Comparison of ENCODE assay signal across 12 cellular contexts in the genomic region with DNA sequence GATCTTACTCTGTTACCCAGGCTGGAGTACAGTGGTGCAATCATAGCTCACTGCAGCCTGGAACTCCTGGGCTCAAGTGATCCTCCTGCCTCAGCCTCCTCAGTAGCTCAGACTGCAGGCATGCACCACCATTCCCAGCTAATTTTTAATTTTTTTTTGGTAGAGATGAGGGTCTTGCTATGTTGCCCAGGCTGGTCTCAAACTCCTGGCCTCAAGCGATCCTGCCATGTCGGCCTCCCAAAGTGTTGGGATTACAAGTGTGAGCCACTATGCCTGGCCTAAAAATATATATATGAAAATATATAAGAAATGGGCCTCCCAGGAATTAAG. TPM values are rescaled to one million over a fixed set of nuclear protein-coding genes. Genes with fewer than 3 reads are reported as not detected.
A peak's percentile ranks its signal among the peaks of the same experiment; 100 is the strongest.
DNase-seq lines count a peak whose midpoint lies in the region; ATAC-seq, FAIRE-seq and TF ChIP-seq lines count a peak whose summit lies in the region.
"Not testable (repeated sequence)": the region's sequence is repeated elsewhere in the genome, so short reads cannot be mapped to it uniquely, and the experiment has no call there.
"Had no signal": no experiment of that assay in that cellular context is flagged by ENCODE, and none has a peak within 500 bp of the region (broad histone marks: within the 10 kb centered on the region; RNA-seq: fewer than 3 reads in every experiment).

No MANE protein-coding gene starts in this region.

- H3K4me3 ChIP-seq in ACC112 (ENCODE audit: low read depth, low read length); DND-41 (ENCODE audit: low read depth in 1 of 2, low read length in 2 of 2); Loucy (ENCODE audit: low read length, poor library complexity, severe bottlenecking); Panc1 (ENCODE audit: low read depth in 2 of 2, low read length in 2 of 2); K562: not testable (repeated sequence)
- peak overlapping the region in 1 of 3 experiments; percentile 18; a peak in 1 of 6 replicates for H3K4me3 ChIP-seq in HepG2 (replicated peaks in 1 of 3; ENCODE audit: insufficient read depth in 1 of 3, low read depth in 2 of 3, low read length in 3 of 3)

- DNase-seq in DND-41; Panc1 (ENCODE audit: low read depth, low spot score); K562 (ENCODE audit: extremely low read depth in 1 of 4, low spot score in 3 of 4); HepG2 (ENCODE audit: low spot score); stimulated activated effector memory CD8-positive, alpha-beta T cell treated with anti-CD3 and anti-CD28 coated beads, Interleukin-12 subunit alpha, Interleukin-12 subunit beta, amount 100 ng/mL, for 72 hours (ENCODE audit: low spot score in 2 of 2): not testable (repeated sequence)

- not testable (repeated sequence) for H3F3A ChIP-seq in Loucy (ENCODE audit: low read depth)

- H3K4me1 Mint-ChIP-seq in stimulated activated effector memory CD8-positive, alpha-beta T cell treated with anti-CD3 and anti-CD28 coated beads, Interleukin-12 subunit alpha, Interleukin-12 subunit beta, amount 100 ng/mL, for 72 hours: not testable (repeated sequence)

- intact Hi-C loops in Panc1 (cut with micrococcal nuclease; ENCODE audit: unreplicated experiment); K562 (cut with micrococcal nuclease): not testable (repeated sequence)
- intact Hi-C loops in HepG2 (cut with micrococcal nuclease; ENCODE audit: unreplicated experiment): loop anchor here (1.0 to 5.0 kb wide), 3 partner anchors 17 to 720 kb away; a partner anchor contains a TSS

- WGBS in K562 (ENCODE audit: insufficient coverage, low coverage, missing lambda C conversion rate): 89% methylated on average over 2 of the region's 2 CpGs
- 54% methylated on average over 2 of the region's 2 CpGs for WGBS in HepG2 (ENCODE audit: low lambda C conversion rate)

- not testable (repeated sequence) for TF ChIP-seq RAD21 in K562 (CRISPR knock-in tag; conservative IDR thresholded peaks at IDR 0.05 in 1 of 2, IDR thresholded peaks at IDR 0.05 in 1 of 2); HepG2 (CRISPR knock-in tag; IDR thresholded peaks at IDR 0.05)

- not testable (repeated sequence) for H3K9me1 ChIP-seq in K562 (ENCODE audit: control insufficient read depth, insufficient read depth, low read length)

- not testable (repeated sequence) for ATAC-seq in DND-41 (ENCODE audit: insufficient read depth, low read depth); Panc1; K562; HepG2; stimulated activated effector memory CD8-positive, alpha-beta T cell treated with anti-CD3 and anti-CD28 coated beads, Interleukin-12 subunit alpha, Interleukin-12 subunit beta, amount 100 ng/mL, for 72 hours

- in situ Hi-C loops in Panc1 (cut with HindIII; ENCODE audit: low pct_unique_long_range_greater_than_20kb, low sequenced_read_pairs); K562 (cut with MboI); HepG2 (cut with HindIII; ENCODE audit: extremely low pct_ligation_motif_present, low pct_unique_long_range_greater_than_20kb): not testable (repeated sequence)

- CTCF ChIA-PET in Panc1 (lab: Charles Lee); K562 (lab: Yijun Ruan, JAX; ENCODE audit: low intra/inter-chr PET ratio); HepG2 (lab: Yijun Ruan, JAX; ENCODE audit: low intra/inter-chr PET ratio, low total read pairs): not testable (repeated sequence)

- H2AFZ ChIP-seq in ACC112 (ENCODE audit: low read length, unreplicated experiment) (peak overlapping the region; percentile 70), DND-41 (ENCODE audit: low read depth, low read length) (peak overlapping the region; percentile 12; the same call in 1 of the 2 replicates), Loucy (ENCODE audit: low read length) (peak overlapping the region; percentile 91), K562 (ENCODE audit: low read depth, low read length) (peak overlapping the region; percentile 85)
- H2AFZ ChIP-seq in HepG2 (ENCODE audit: low read length): not testable (repeated sequence)

- BruUV-seq in Panc1 (replicated peaks; lab: Mats Ljungman, UMichigan); K562 (replicated peaks; lab: Mats Ljungman, UMichigan); HepG2 (replicated peaks; lab: Mats Ljungman, UMichigan): not testable (repeated sequence)

- not testable (repeated sequence) for H3K9me2 ChIP-seq in Loucy (replicated peaks; ENCODE audit: low read depth, low read length)

- not testable (repeated sequence) for H3K79me2 ChIP-seq in ACC112 (ENCODE audit: control insufficient read depth, insufficient read depth, low read length, unreplicated experiment); DND-41 (ENCODE audit: insufficient read depth, low read length); Loucy (ENCODE audit: insufficient read depth, low read length); K562 (ENCODE audit: control insufficient read depth, insufficient read depth, low read length)
- peaks cover 36% of the 10 kb centered on the region for H3K79me2 ChIP-seq in HepG2 (ENCODE audit: insufficient read depth, low read length)

- not testable (repeated sequence) for H3K4me3 Mint-ChIP-seq in stimulated activated effector memory CD8-positive, alpha-beta T cell treated with anti-CD3 and anti-CD28 coated beads, Interleukin-12 subunit alpha, Interleukin-12 subunit beta, amount 100 ng/mL, for 72 hours

- FAIRE-seq in K562 (lab: Jason Lieb, UNC); HepG2 (lab: Jason Lieb, UNC): not testable (repeated sequence)

- TF ChIP-seq POLR2A in K562 (conservative IDR thresholded peaks at IDR 0.05); HepG2 (IDR thresholded peaks at IDR 0.05; ENCODE audit: insufficient read depth in 1 of 2, low read depth in 2 of 2, low read length in 2 of 2): not testable (repeated sequence)

- not testable (repeated sequence) for H3K9me3 ChIP-seq in DND-41 (ENCODE audit: insufficient read depth, low read length, severe bottlenecking); Loucy (ENCODE audit: insufficient read depth, low read depth, low read length); Panc1 (ENCODE audit: control insufficient read depth, insufficient read depth, low read depth, low read length); K562 (replicated peaks; ENCODE audit: control insufficient read depth, insufficient read depth, low read depth, low read length); HepG2 (ENCODE audit: low read length)

- not testable (repeated sequence) for H3K27me3 ChIP-seq in ACC112 (ENCODE audit: insufficient read depth, low read length); DND-41 (ENCODE audit: insufficient read depth, low read length, poor library complexity); Loucy (ENCODE audit: insufficient read depth, low read length, poor library complexity, severe bottlenecking); Panc1 (ENCODE audit: control insufficient read depth, insufficient read depth, low read length); K562 (ENCODE audit: control insufficient read depth in 2 of 2, insufficient read depth in 2 of 2, low read length in 2 of 2); HepG2 (ENCODE audit: control insufficient read depth in 1 of 2, insufficient read depth in 2 of 2, low read length in 2 of 2)

- H3K4me2 ChIP-seq in DND-41 (ENCODE audit: insufficient read depth, low read length); Loucy (ENCODE audit: low read depth, low read length, poor library complexity, severe bottlenecking); K562 (ENCODE audit: insufficient read depth, low read length): not testable (repeated sequence)
- peak overlapping the region; percentile 94 for H3K4me2 ChIP-seq in HepG2 (ENCODE audit: low read depth, low read length)

- POLR2A ChIA-PET in Panc1 (lab: Charles Lee): not testable (repeated sequence)
- POLR2A ChIA-PET in K562 (lab: Yijun Ruan, JAX) (interaction anchor here (0.5 to 1.1 kb wide), 3 partner anchors 13 to 1396 kb away, joined by 3 read pairs; no protein-coding TSS in a partner anchor), HepG2 (lab: Yijun Ruan, JAX) (interaction anchor here (3.1 to 12.3 kb wide), 4 partner anchors 11 to 43 kb away, joined by 22 to 272 read pairs (median 56); a partner anchor contains a TSS)

- H3K36me3 Mint-ChIP-seq in stimulated activated effector memory CD8-positive, alpha-beta T cell treated with anti-CD3 and anti-CD28 coated beads, Interleukin-12 subunit alpha, Interleukin-12 subunit beta, amount 100 ng/mL, for 72 hours: not testable (repeated sequence)

- TF ChIP-seq CTCF in DND-41 (IDR thresholded peaks at IDR 0.05; ENCODE audit: borderline replicate concordance, extremely low read depth, low read length, poor library complexity, severe bottlenecking); Loucy (conservative IDR thresholded peaks at IDR 0.05; ENCODE audit: low read length); Panc1 (IDR thresholded peaks at IDR 0.05); K562 (IDR thresholded peaks at IDR 0.05 in 2 of 3, conservative IDR thresholded peaks at IDR 0.05 in 1 of 3; ENCODE audit: insufficient read depth in 2 of 3, low read depth in 1 of 3, low read length in 3 of 3); HepG2 (CRISPR knock-in tag; IDR thresholded peaks at IDR 0.05): not testable (repeated sequence)

- not testable (repeated sequence) for H3K9ac ChIP-seq in DND-41 (ENCODE audit: low read depth, low read length); Loucy (ENCODE audit: low read depth, low read length, poor library complexity, severe bottlenecking)
- H3K9ac ChIP-seq in K562 (ENCODE audit: insufficient read depth in 1 of 2, low read depth in 2 of 2, low read length in 2 of 2): peak overlapping the region in 1 of 2 experiments; percentile 75; a peak in 1 of 4 replicates
- peak overlapping the region; percentile 43; the same call in 1 of the 2 replicates for H3K9ac ChIP-seq in HepG2 (ENCODE audit: insufficient read depth, low read depth, low read length)

- H3K4me1 ChIP-seq in ACC112 (ENCODE audit: control insufficient read depth, insufficient read depth, low read length, unreplicated experiment) (peaks cover 20% of the 10 kb centered on the region), Loucy (ENCODE audit: insufficient read depth, low read length, poor library complexity, severe bottlenecking) (peaks cover 11% of the 10 kb centered on the region), Panc1 (ENCODE audit: control insufficient read depth, insufficient read depth, low read length) (peaks cover 14% of the 10 kb centered on the region), K562 (replicated peaks in 1 of 2; ENCODE audit: control insufficient read depth in 2 of 2, insufficient read depth in 2 of 2, low read length in 2 of 2) (peaks cover 4 to 17% of the 10 kb centered on the region in 2 experiments; a peak in 4 of 5 replicates), HepG2 (ENCODE audit: insufficient read depth, low read length) (peaks cover 87% of the 10 kb centered on the region)
- not testable (repeated sequence) for H3K4me1 ChIP-seq in DND-41 (ENCODE audit: insufficient read depth, low read length)

- H3K27ac ChIP-seq in ACC112 (ENCODE audit: low read depth, low read length); DND-41 (ENCODE audit: low read length); K562 (ENCODE audit: extremely low read depth, low read depth, low read length): not testable (repeated sequence)
- H3K27ac ChIP-seq in Panc1 (ENCODE audit: low read length) (peak overlapping the region; percentile 58), HepG2 (ENCODE audit: extremely low read length, insufficient read depth, low read length) (peak overlapping the region; percentile 92)

- not testable (repeated sequence) for TF ChIP-seq EP300 in K562 (IDR thresholded peaks at IDR 0.05; ENCODE audit: low read length); HepG2 (IDR thresholded peaks at IDR 0.05; ENCODE audit: low read depth in 2 of 2, low read length in 2 of 2); HepG2 (CRISPR knock-in tag; IDR thresholded peaks at IDR 0.05; ENCODE audit: borderline replicate concordance)

- not testable (repeated sequence) for H3K9me3 Mint-ChIP-seq in stimulated activated effector memory CD8-positive, alpha-beta T cell treated with anti-CD3 and anti-CD28 coated beads, Interleukin-12 subunit alpha, Interleukin-12 subunit beta, amount 100 ng/mL, for 72 hours

- H4K20me1 ChIP-seq in DND-41 (ENCODE audit: insufficient read depth, low read length); Loucy (ENCODE audit: insufficient read depth, low read length, poor library complexity, severe bottlenecking); K562 (replicated peaks; ENCODE audit: control insufficient read depth, insufficient read depth, low read length); HepG2 (ENCODE audit: insufficient read depth, low read length): not testable (repeated sequence)

- H3K27ac Mint-ChIP-seq in stimulated activated effector memory CD8-positive, alpha-beta T cell treated with anti-CD3 and anti-CD28 coated beads, Interleukin-12 subunit alpha, Interleukin-12 subunit beta, amount 100 ng/mL, for 72 hours: peak overlapping the region; percentile 48

- H3K36me3 ChIP-seq in ACC112 (ENCODE audit: insufficient read depth, low read length); DND-41 (ENCODE audit: insufficient read depth, low read length); Loucy (ENCODE audit: insufficient read depth, low read length); Panc1 (ENCODE audit: control insufficient read depth, insufficient read depth, low read length); K562 (ENCODE audit: control insufficient read depth, insufficient read depth, low read length); HepG2 (replicated peaks in 1 of 2; ENCODE audit: control insufficient read depth in 1 of 2, insufficient read depth in 2 of 2, low read length in 2 of 2): not testable (repeated sequence)

RNA-seq across cellular contexts. Expression of a gene that starts 1.2 kb away (rescaled TPM):
- total RNA-seq in Panc1 (2021; ENCODE audit: unreplicated experiment) (0.64 TPM), K562 (2014; rRNA removed) (not detected in 2 replicates), K562 (2014; rRNA removed; fragmentation: Illumina TruSeq; extraction: Trizol) (not detected in 2 replicates), K562 (2015; rRNA removed; fragmentation: Illumina TruSeq; extraction: Trizol) (not detected in 2 replicates), K562 (2021) (0.16 and 0.22 TPM in 2 replicates), HepG2 (2016; rRNA removed; fragmentation: Illumina TruSeq; extraction: Trizol) (110 and 330 TPM in 2 replicates)
- 0.12 TPM for polyA plus RNA-seq in Panc1 (2012; ENCODE audit: insufficient read length)
- total RNA-seq in K562 (2011; cell fraction: chromatin; rRNA removed; ENCODE audit: low replicate concordance): not detected in 2 replicates
- total RNA-seq in K562 (2011; cell fraction: nucleolus; rRNA removed): not detected in 2 replicates
- total RNA-seq in K562 (2011; cell fraction: nucleoplasm; rRNA removed): not detected in 2 replicates
- polyA plus RNA-seq in K562 (2011; rRNA removed) (not detected in 2 replicates), K562 (2014; fragmentation: Illumina TruSeq; extraction: Trizol) (not detected in 2 replicates), K562 (2014; fragmentation: Nextera tagmentation; extraction: Ambion mirVana) (not detected), K562 (2014; rRNA removed) (not detected in 2 replicates), HepG2 (2011; rRNA removed) (801 and 1,074 TPM in 2 replicates)
- not detected in 2 replicates for polyA plus RNA-seq in K562 (2011; cell fraction: cytosol; rRNA removed)
- not detected in 2 replicates for polyA plus RNA-seq in K562 (2011; cell fraction: nucleus; rRNA removed)
- not detected in 2 replicates for polyA plus RNA-seq in K562 (2012)
- polyA minus RNA-seq in K562 (2011; rRNA and poly(A)+ RNA removed): not detected in 2 replicates
- polyA minus RNA-seq in K562 (2011; cell fraction: cytosol; rRNA and poly(A)+ RNA removed): 2.4 TPM in 1 of 2 replicates, not detected in the other
- not detected in 2 replicates for polyA minus RNA-seq in K562 (2011; cell fraction: nucleus; rRNA and poly(A)+ RNA removed)
- total RNA-seq in HepG2 (2016; cell fraction: cytosol; rRNA removed; fragmentation: Illumina TruSeq; extraction: Trizol; ENCODE audit: low read depth): 32.5 and 33.6 TPM in 2 replicates
- total RNA-seq in HepG2 (2016; cell fraction: insoluble cytoplasmic fraction; rRNA removed; fragmentation: Illumina TruSeq; extraction: Trizol): 93.3 and 344 TPM in 2 replicates
- total RNA-seq in HepG2 (2016; cell fraction: membrane; rRNA removed; fragmentation: Illumina TruSeq; extraction: Trizol): 41.4 and 43.0 TPM in 2 replicates
- 288 and 346 TPM in 2 replicates for total RNA-seq in HepG2 (2016; cell fraction: nucleus; rRNA removed; fragmentation: Illumina TruSeq; extraction: Trizol)
- 955 and 1,075 TPM in 2 replicates for polyA plus RNA-seq in HepG2 (2011; cell fraction: cytosol; rRNA removed)
- 1,042 and 1,045 TPM in 2 replicates for polyA plus RNA-seq in HepG2 (2011; cell fraction: nucleus; rRNA removed)
- polyA plus RNA-seq in HepG2 (2012): 447 and 558 TPM in 2 replicates
- 25.3 and 27.2 TPM in 2 replicates for polyA plus RNA-seq in HepG2 (2016; cell fraction: cytosol; fragmentation: Illumina TruSeq; extraction: Trizol; ENCODE audit: low read depth)
- 93.3 and 115 TPM in 2 replicates for polyA plus RNA-seq in HepG2 (2016; cell fraction: insoluble cytoplasmic fraction; fragmentation: Illumina TruSeq; extraction: Trizol; ENCODE audit: low read depth)
- polyA plus RNA-seq in HepG2 (2016; cell fraction: membrane; fragmentation: Illumina TruSeq; extraction: Trizol; ENCODE audit: low read depth): 30.7 and 34.2 TPM in 2 replicates
- 450 and 474 TPM in 2 replicates for polyA plus RNA-seq in HepG2 (2016; cell fraction: nucleus; fragmentation: Illumina TruSeq; extraction: Trizol; ENCODE audit: insufficient read depth, low read depth)
- polyA minus RNA-seq in HepG2 (2011; rRNA and poly(A)+ RNA removed; ENCODE audit: low replicate concordance): 0.51 and 1,039 TPM in 2 replicates
- polyA minus RNA-seq in HepG2 (2011; cell fraction: cytosol; rRNA and poly(A)+ RNA removed): 289 and 363 TPM in 2 replicates
- 449 and 482 TPM in 2 replicates for polyA minus RNA-seq in HepG2 (2011; cell fraction: nucleus; rRNA and poly(A)+ RNA removed)
- total RNA-seq: CD4-positive, CD25-positive, alpha-beta regulatory T cell; CD8-positive, alpha-beta memory T cell; Daoy; H7 had no signal
- polyA plus RNA-seq: AG04450; CD4-positive, CD25-positive, alpha-beta regulatory T cell; CD8-positive, alpha-beta memory T cell had no signal

RNA-seq across cellular contexts. Expression of a gene that starts 17.0 kb away (rescaled TPM):
- 19.8 TPM for total RNA-seq in Panc1 (2021; ENCODE audit: unreplicated experiment)
- 17.0 TPM for polyA plus RNA-seq in Panc1 (2012; ENCODE audit: insufficient read length)
- 16.0 and 39.3 TPM in 2 replicates for total RNA-seq in K562 (2011; cell fraction: chromatin; rRNA removed; ENCODE audit: low replicate concordance)
- 22.9 and 32.4 TPM in 2 replicates for total RNA-seq in K562 (2011; cell fraction: nucleolus; rRNA removed)
- 20.5 and 21.6 TPM in 2 replicates for total RNA-seq in K562 (2011; cell fraction: nucleoplasm; rRNA removed)
- total RNA-seq in K562 (2014; rRNA removed): 11.8 and 12.2 TPM in 2 replicates
- 7.3 and 7.4 TPM in 2 replicates for total RNA-seq in K562 (2014; rRNA removed; fragmentation: Illumina TruSeq; extraction: Trizol)
- 12.8 and 14.1 TPM in 2 replicates for total RNA-seq in K562 (2015; rRNA removed; fragmentation: Illumina TruSeq; extraction: Trizol)
- total RNA-seq in K562 (2021): 17.4 and 18.4 TPM in 2 replicates
- polyA plus RNA-seq in K562 (2011; rRNA removed): 4.5 and 7.6 TPM in 2 replicates
- polyA plus RNA-seq in K562 (2011; cell fraction: cytosol; rRNA removed): 5.7 and 12.0 TPM in 2 replicates
- 13.3 and 21.7 TPM in 2 replicates for polyA plus RNA-seq in K562 (2011; cell fraction: nucleus; rRNA removed)
- polyA plus RNA-seq in K562 (2012): 8.5 and 12.1 TPM in 2 replicates
- polyA plus RNA-seq in K562 (2014; fragmentation: Illumina TruSeq; extraction: Trizol): 7.4 and 10.8 TPM in 2 replicates
- under 1 TPM; 0.15 to 0.38 TPM for polyA plus RNA-seq in K562 (2014; fragmentation: Nextera tagmentation; extraction: Ambion mirVana)
- polyA plus RNA-seq in K562 (2014; rRNA removed): 7.0 and 10.0 TPM in 2 replicates
- polyA minus RNA-seq in K562 (2011; rRNA and poly(A)+ RNA removed): 4.6 and 4.8 TPM in 2 replicates
- polyA minus RNA-seq in K562 (2011; cell fraction: cytosol; rRNA and poly(A)+ RNA removed): 5.2 and 8.7 TPM in 2 replicates
- 14.1 and 19.8 TPM in 2 replicates for polyA minus RNA-seq in K562 (2011; cell fraction: nucleus; rRNA and poly(A)+ RNA removed)
- 8.3 and 12.5 TPM in 2 replicates for total RNA-seq in HepG2 (2016; rRNA removed; fragmentation: Illumina TruSeq; extraction: Trizol)
- 12.1 and 12.2 TPM in 2 replicates for total RNA-seq in HepG2 (2016; cell fraction: cytosol; rRNA removed; fragmentation: Illumina TruSeq; extraction: Trizol; ENCODE audit: low read depth)
- total RNA-seq in HepG2 (2016; cell fraction: insoluble cytoplasmic fraction; rRNA removed; fragmentation: Illumina TruSeq; extraction: Trizol): 6.9 and 11.8 TPM in 2 replicates
- total RNA-seq in HepG2 (2016; cell fraction: membrane; rRNA removed; fragmentation: Illumina TruSeq; extraction: Trizol): 4.8 TPM in 2 replicates
- total RNA-seq in HepG2 (2016; cell fraction: nucleus; rRNA removed; fragmentation: Illumina TruSeq; extraction: Trizol): 12.2 and 12.7 TPM in 2 replicates
- polyA plus RNA-seq in HepG2 (2011; rRNA removed): 11.2 and 15.6 TPM in 2 replicates
- 7.2 and 10.7 TPM in 2 replicates for polyA plus RNA-seq in HepG2 (2011; cell fraction: cytosol; rRNA removed)
- polyA plus RNA-seq in HepG2 (2011; cell fraction: nucleus; rRNA removed): 29.5 and 29.9 TPM in 2 replicates
- polyA plus RNA-seq in HepG2 (2012): 7.6 and 9.9 TPM in 2 replicates
- polyA plus RNA-seq in HepG2 (2016; cell fraction: cytosol; fragmentation: Illumina TruSeq; extraction: Trizol; ENCODE audit: low read depth): 1.7 and 2.3 TPM in 2 replicates
- 8.7 and 9.3 TPM in 2 replicates for polyA plus RNA-seq in HepG2 (2016; cell fraction: insoluble cytoplasmic fraction; fragmentation: Illumina TruSeq; extraction: Trizol; ENCODE audit: low read depth)
- polyA plus RNA-seq in HepG2 (2016; cell fraction: membrane; fragmentation: Illumina TruSeq; extraction: Trizol; ENCODE audit: low read depth): 3.3 and 3.7 TPM in 2 replicates
- polyA plus RNA-seq in HepG2 (2016; cell fraction: nucleus; fragmentation: Illumina TruSeq; extraction: Trizol; ENCODE audit: insufficient read depth, low read depth): 27.1 and 29.0 TPM in 2 replicates
- 15.2 and 22.6 TPM in 2 replicates for polyA minus RNA-seq in HepG2 (2011; rRNA and poly(A)+ RNA removed; ENCODE audit: low replicate concordance)
- polyA minus RNA-seq in HepG2 (2011; cell fraction: cytosol; rRNA and poly(A)+ RNA removed): 6.3 and 9.7 TPM in 2 replicates
- 16.9 and 17.4 TPM in 2 replicates for polyA minus RNA-seq in HepG2 (2011; cell fraction: nucleus; rRNA and poly(A)+ RNA removed)

RNA-seq across cellular contexts. Expression of a gene that starts 17.4 kb away (rescaled TPM):
- 43.5 TPM for total RNA-seq in Panc1 (2021; ENCODE audit: unreplicated experiment)
- polyA plus RNA-seq in Panc1 (2012; ENCODE audit: insufficient read length): 29.5 TPM
- 36.7 and 76.2 TPM in 2 replicates for total RNA-seq in K562 (2011; cell fraction: chromatin; rRNA removed; ENCODE audit: low replicate concordance)
- total RNA-seq in K562 (2011; cell fraction: nucleolus; rRNA removed): 31.7 and 34.5 TPM in 2 replicates
- 30.6 and 40.3 TPM in 2 replicates for total RNA-seq in K562 (2011; cell fraction: nucleoplasm; rRNA removed)
- total RNA-seq in K562 (2014; rRNA removed): 7.4 and 11.1 TPM in 2 replicates
- total RNA-seq in K562 (2014; rRNA removed; fragmentation: Illumina TruSeq; extraction: Trizol): 5.9 and 6.9 TPM in 2 replicates
- 10.7 and 11.3 TPM in 2 replicates for total RNA-seq in K562 (2015; rRNA removed; fragmentation: Illumina TruSeq; extraction: Trizol)
- total RNA-seq in K562 (2021): 30.3 and 30.4 TPM in 2 replicates
- polyA plus RNA-seq in K562 (2011; rRNA removed): 8.2 and 13.2 TPM in 2 replicates
- 10.8 and 17.1 TPM in 2 replicates for polyA plus RNA-seq in K562 (2011; cell fraction: cytosol; rRNA removed)
- polyA plus RNA-seq in K562 (2011; cell fraction: nucleus; rRNA removed): 11.1 and 18.2 TPM in 2 replicates
- 16.3 and 23.1 TPM in 2 replicates for polyA plus RNA-seq in K562 (2012)
- polyA plus RNA-seq in K562 (2014; fragmentation: Illumina TruSeq; extraction: Trizol): 25.0 and 26.7 TPM in 2 replicates
- 1 to 10 TPM; 3.6 to 5.7 TPM for polyA plus RNA-seq in K562 (2014; fragmentation: Nextera tagmentation; extraction: Ambion mirVana)
- polyA plus RNA-seq in K562 (2014; rRNA removed): 14.1 and 14.2 TPM in 2 replicates
- polyA minus RNA-seq in K562 (2011; rRNA and poly(A)+ RNA removed): 23.5 and 26.8 TPM in 2 replicates
- polyA minus RNA-seq in K562 (2011; cell fraction: cytosol; rRNA and poly(A)+ RNA removed): 27.3 and 29.4 TPM in 2 replicates
- 11.3 and 15.9 TPM in 2 replicates for polyA minus RNA-seq in K562 (2011; cell fraction: nucleus; rRNA and poly(A)+ RNA removed)
- total RNA-seq in HepG2 (2016; rRNA removed; fragmentation: Illumina TruSeq; extraction: Trizol): 18.6 and 22.4 TPM in 2 replicates
- total RNA-seq in HepG2 (2016; cell fraction: cytosol; rRNA removed; fragmentation: Illumina TruSeq; extraction: Trizol; ENCODE audit: low read depth): 2.2 and 2.6 TPM in 2 replicates
- total RNA-seq in HepG2 (2016; cell fraction: insoluble cytoplasmic fraction; rRNA removed; fragmentation: Illumina TruSeq; extraction: Trizol): 17.2 and 17.3 TPM in 2 replicates
- 7.4 and 7.6 TPM in 2 replicates for total RNA-seq in HepG2 (2016; cell fraction: membrane; rRNA removed; fragmentation: Illumina TruSeq; extraction: Trizol)
- 19.5 and 19.8 TPM in 2 replicates for total RNA-seq in HepG2 (2016; cell fraction: nucleus; rRNA removed; fragmentation: Illumina TruSeq; extraction: Trizol)
- 30.3 and 30.7 TPM in 2 replicates for polyA plus RNA-seq in HepG2 (2011; rRNA removed)
- polyA plus RNA-seq in HepG2 (2011; cell fraction: cytosol; rRNA removed): 11.4 and 13.8 TPM in 2 replicates
- 35.4 and 37.1 TPM in 2 replicates for polyA plus RNA-seq in HepG2 (2011; cell fraction: nucleus; rRNA removed)
- polyA plus RNA-seq in HepG2 (2012): 17.6 and 26.9 TPM in 2 replicates
- 1.6 and 1.9 TPM in 2 replicates for polyA plus RNA-seq in HepG2 (2016; cell fraction: cytosol; fragmentation: Illumina TruSeq; extraction: Trizol; ENCODE audit: low read depth)
- 20.3 and 30.3 TPM in 2 replicates for polyA plus RNA-seq in HepG2 (2016; cell fraction: insoluble cytoplasmic fraction; fragmentation: Illumina TruSeq; extraction: Trizol; ENCODE audit: low read depth)
- polyA plus RNA-seq in HepG2 (2016; cell fraction: membrane; fragmentation: Illumina TruSeq; extraction: Trizol; ENCODE audit: low read depth): 5.0 and 6.0 TPM in 2 replicates
- 34.1 and 41.6 TPM in 2 replicates for polyA plus RNA-seq in HepG2 (2016; cell fraction: nucleus; fragmentation: Illumina TruSeq; extraction: Trizol; ENCODE audit: insufficient read depth, low read depth)
- polyA minus RNA-seq in HepG2 (2011; rRNA and poly(A)+ RNA removed; ENCODE audit: low replicate concordance): 57.4 and 70.9 TPM in 2 replicates
- polyA minus RNA-seq in HepG2 (2011; cell fraction: cytosol; rRNA and poly(A)+ RNA removed): 31.2 and 36.9 TPM in 2 replicates
- 17.0 and 22.0 TPM in 2 replicates for polyA minus RNA-seq in HepG2 (2011; cell fraction: nucleus; rRNA and poly(A)+ RNA removed)

Comparison
In these comparisons a context has a peak if more than half of its experiments do, and no peak if none do; other contexts are left out.
1. RNA of a gene that starts 1.2 kb away (total RNA-seq): 32.5 to 346 TPM in HepG2; 0.64 TPM in Panc1 (single experiment) and 0.16 to 0.22 TPM in K562; every median in the first group is over 10 times any median in the second.